In genomic region chr2:241730679-241731293, GRCh38 we compare ENCODE assay signal across 1 cellular context.
TF ChIP-seq lines count a peak whose summit lies in the region.

No MANE protein-coding gene starts in this region.

TF ChIP-seq in K562, 482 proteins besides CTCF, POLR2A, EP300 and RAD21 (continued from another document):
- TF ChIP-seq MXD1 (CRISPR knock-in tag; IDR thresholded peaks at IDR 0.05; ENCODE audit: borderline replicate concordance, poor library complexity, severe bottlenecking) (no peak), MTA2 (IDR thresholded peaks at IDR 0.05; ENCODE audit: low read depth) (peak; percentile 7; the same call in 1 of the 2 replicates), ZC3H11A (IDR thresholded peaks at IDR 0.05; ENCODE audit: low read depth, low read length) (no peak), ZNF668 (CRISPR knock-in tag; IDR thresholded peaks at IDR 0.05) (no peak), ZNF140 (CRISPR knock-in tag; IDR thresholded peaks at IDR 0.05) (no peak), ZNF316 (IDR thresholded peaks at IDR 0.05) (no peak), TCF7L2 (IDR thresholded peaks at IDR 0.05; ENCODE audit: low read depth, low read length) (no peak), ARID3A (IDR thresholded peaks at IDR 0.05; ENCODE audit: borderline replicate concordance, low read depth, low read length) (0 out of 2 replicates have a peak, but pooled peaks have one; percentile 18), ZEB2 (IDR thresholded peaks at IDR 0.05) (no peak), ARID2 (IDR thresholded peaks at IDR 0.05) (no peak), U2AF2 (optimal IDR thresholded peaks at IDR 0.05; ENCODE audit: low read depth, low read length) (no peak), ZNF57 (CRISPR knock-in tag; IDR thresholded peaks at IDR 0.05) (no peak), CBFA2T2 (conservative IDR thresholded peaks at IDR 0.05) (peak; percentile 54), ZNF280B (CRISPR knock-in tag; IDR thresholded peaks at IDR 0.05) (no peak), POLR2G (IDR thresholded peaks at IDR 0.05; ENCODE audit: low read depth, low read length) (no peak), EZH2 (IDR thresholded peaks at IDR 0.05; ENCODE audit: borderline replicate concordance, low read depth, low read length) (no peak), E4F1 (CRISPR knock-in tag; IDR thresholded peaks at IDR 0.05; ENCODE audit: borderline replicate concordance) (no peak), TAL1 (IDR thresholded peaks at IDR 0.05) (peak; percentile 44), CREBBP (IDR thresholded peaks at IDR 0.05; ENCODE audit: low read depth, low read length) (no peak), KAT2B (IDR thresholded peaks at IDR 0.05; ENCODE audit: low read depth, low read length) (no peak), ZBTB43 (CRISPR knock-in tag; IDR thresholded peaks at IDR 0.05) (no peak), SP1 (CRISPR knock-in tag; IDR thresholded peaks at IDR 0.05) (no peak), ELF1 (tag; IDR thresholded peaks at IDR 0.05) (no peak)
- TF ChIP-seq, protein P1, sequence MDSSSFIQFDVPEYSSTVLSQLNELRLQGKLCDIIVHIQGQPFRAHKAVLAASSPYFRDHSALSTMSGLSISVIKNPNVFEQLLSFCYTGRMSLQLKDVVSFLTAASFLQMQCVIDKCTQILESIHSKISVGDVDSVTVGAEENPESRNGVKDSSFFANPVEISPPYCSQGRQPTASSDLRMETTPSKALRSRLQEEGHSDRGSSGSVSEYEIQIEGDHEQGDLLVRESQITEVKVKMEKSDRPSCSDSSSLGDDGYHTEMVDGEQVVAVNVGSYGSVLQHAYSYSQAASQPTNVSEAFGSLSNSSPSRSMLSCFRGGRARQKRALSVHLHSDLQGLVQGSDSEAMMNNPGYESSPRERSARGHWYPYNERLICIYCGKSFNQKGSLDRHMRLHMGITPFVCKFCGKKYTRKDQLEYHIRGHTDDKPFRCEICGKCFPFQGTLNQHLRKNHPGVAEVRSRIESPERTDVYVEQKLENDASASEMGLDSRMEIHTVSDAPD (CRISPR knock-in tag; IDR thresholded peaks at IDR 0.05), result no peak
- TF ChIP-seq, protein P2, sequence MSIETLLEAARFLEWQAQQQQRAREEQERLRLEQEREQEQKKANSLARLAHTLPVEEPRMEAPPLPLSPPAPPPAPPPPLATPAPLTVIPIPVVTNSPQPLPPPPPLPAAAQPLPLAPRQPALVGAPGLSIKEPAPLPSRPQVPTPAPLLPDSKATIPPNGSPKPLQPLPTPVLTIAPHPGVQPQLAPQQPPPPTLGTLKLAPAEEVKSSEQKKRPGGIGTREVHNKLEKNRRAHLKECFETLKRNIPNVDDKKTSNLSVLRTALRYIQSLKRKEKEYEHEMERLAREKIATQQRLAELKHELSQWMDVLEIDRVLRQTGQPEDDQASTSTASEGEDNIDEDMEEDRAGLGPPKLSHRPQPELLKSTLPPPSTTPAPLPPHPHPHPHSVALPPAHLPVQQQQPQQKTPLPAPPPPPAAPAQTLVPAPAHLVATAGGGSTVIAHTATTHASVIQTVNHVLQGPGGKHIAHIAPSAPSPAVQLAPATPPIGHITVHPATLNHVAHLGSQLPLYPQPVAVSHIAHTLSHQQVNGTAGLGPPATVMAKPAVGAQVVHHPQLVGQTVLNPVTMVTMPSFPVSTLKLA (conservative IDR thresholded peaks at IDR 0.05), result peak in 1 of 2 experiments; percentile 44; a peak in 1 of 4 replicates
- TF ChIP-seq, protein P3, sequence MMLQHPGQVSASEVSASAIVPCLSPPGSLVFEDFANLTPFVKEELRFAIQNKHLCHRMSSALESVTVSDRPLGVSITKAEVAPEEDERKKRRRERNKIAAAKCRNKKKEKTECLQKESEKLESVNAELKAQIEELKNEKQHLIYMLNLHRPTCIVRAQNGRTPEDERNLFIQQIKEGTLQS (IDR thresholded peaks at IDR 0.05), result no peak
- TF ChIP-seq, protein P3 (CRISPR knock-in tag; conservative IDR thresholded peaks at IDR 0.05), result no peak
- TF ChIP-seq, protein P4, sequence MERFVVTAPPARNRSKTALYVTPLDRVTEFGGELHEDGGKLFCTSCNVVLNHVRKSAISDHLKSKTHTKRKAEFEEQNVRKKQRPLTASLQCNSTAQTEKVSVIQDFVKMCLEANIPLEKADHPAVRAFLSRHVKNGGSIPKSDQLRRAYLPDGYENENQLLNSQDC (CRISPR knock-in tag; IDR thresholded peaks at IDR 0.05), result no peak
TF ChIP-seq in K562: peak in this region for 21.
